In the genomic region with DNA sequence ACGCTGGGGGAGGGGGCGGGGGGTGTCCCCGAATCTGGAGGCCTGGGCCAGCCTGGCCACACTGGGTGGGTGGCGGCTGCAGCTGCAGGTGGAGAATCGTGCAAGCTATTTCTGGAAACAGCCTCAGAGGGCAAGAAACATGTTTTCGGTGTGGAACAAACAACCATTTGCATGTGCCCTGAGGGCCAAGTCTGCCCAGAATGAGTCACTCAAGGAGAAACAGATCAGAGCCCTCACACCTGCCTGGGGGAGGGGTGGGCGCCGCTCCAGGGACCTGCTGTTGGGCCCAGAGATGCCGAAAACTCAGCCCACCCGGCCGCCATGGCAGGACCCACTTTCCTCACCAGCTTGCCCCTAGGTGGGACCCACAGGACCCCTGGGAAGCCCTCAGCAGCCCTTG, we compare ENCODE assay signal across 8 cellular contexts.
DNase-seq lines count a peak whose midpoint lies in the region; ATAC-seq lines count a peak whose summit lies in the region.
"Not testable (repeated sequence)": the region's sequence is repeated elsewhere in the genome, so short reads cannot be mapped to it uniquely, and the experiment has no call there.

No MANE protein-coding gene starts in this region.

- peaks cover 22% of the 10 kb centered on the region for H3K27me3 Mint-ChIP-seq in activated T-helper 17 cell treated with anti-CD3 and anti-CD28 coated beads, Interleukin-2, amount 50 U/mL, for 72 hours
- H3K27me3 Mint-ChIP-seq in stimulated activated naive CD8-positive, alpha-beta T cell treated with anti-CD3 and anti-CD28 coated beads, Interleukin-15, amount 100 ng/mL, for 72 hours = peaks cover 20% of the 10 kb centered on the region

- H3K9me3 Mint-ChIP-seq in activated T-helper 17 cell treated with anti-CD3 and anti-CD28 coated beads, Interleukin-2, amount 50 U/mL, for 72 hours; stimulated activated naive CD8-positive, alpha-beta T cell treated with anti-CD3 and anti-CD28 coated beads, Interleukin-15, amount 100 ng/mL, for 72 hours: not testable (repeated sequence)

- H3K4me1 Mint-ChIP-seq in activated T-helper 17 cell treated with anti-CD3 and anti-CD28 coated beads, Interleukin-2, amount 50 U/mL, for 72 hours = peaks cover 12% of the 10 kb centered on the region
- not testable (repeated sequence) for H3K4me1 Mint-ChIP-seq in stimulated activated naive CD8-positive, alpha-beta T cell treated with anti-CD3 and anti-CD28 coated beads, Interleukin-15, amount 100 ng/mL, for 72 hours

- H3K4me3 Mint-ChIP-seq in activated T-helper 17 cell treated with anti-CD3 and anti-CD28 coated beads, Interleukin-2, amount 50 U/mL, for 72 hours; stimulated activated naive CD8-positive, alpha-beta T cell treated with anti-CD3 and anti-CD28 coated beads, Interleukin-15, amount 100 ng/mL, for 72 hours: not testable (repeated sequence)

- ATAC-seq in GM18858 (IDR thresholded peaks at IDR 0.05; ENCODE audit: unreplicated experiment) (peak; percentile 36), GM19395 (IDR thresholded peaks at IDR 0.05; ENCODE audit: unreplicated experiment) (peak; percentile 60), GM21529 (IDR thresholded peaks at IDR 0.05; ENCODE audit: unreplicated experiment) (peak; percentile 46), HG02763 (IDR thresholded peaks at IDR 0.05; ENCODE audit: unreplicated experiment) (peak; percentile 52), HG03066 (IDR thresholded peaks at IDR 0.05; ENCODE audit: low read depth, unreplicated experiment) (peak; percentile 44), HG03457 (IDR thresholded peaks at IDR 0.05; ENCODE audit: unreplicated experiment) (peak; percentile 37)
- peak; percentile 77 for ATAC-seq in activated T-helper 17 cell treated with anti-CD3 and anti-CD28 coated beads, Interleukin-2, amount 50 U/mL, for 72 hours (replicated peaks)
- ATAC-seq in stimulated activated naive CD8-positive, alpha-beta T cell treated with anti-CD3 and anti-CD28 coated beads, Interleukin-15, amount 100 ng/mL, for 72 hours = peak; percentile 42

- not testable (repeated sequence) for DNase-seq in stimulated activated naive CD8-positive, alpha-beta T cell treated with anti-CD3 and anti-CD28 coated beads, Interleukin-15, amount 100 ng/mL, for 72 hours

- H3K27ac Mint-ChIP-seq in activated T-helper 17 cell treated with anti-CD3 and anti-CD28 coated beads, Interleukin-2, amount 50 U/mL, for 72 hours; stimulated activated naive CD8-positive, alpha-beta T cell treated with anti-CD3 and anti-CD28 coated beads, Interleukin-15, amount 100 ng/mL, for 72 hours: not testable (repeated sequence)

- not testable (repeated sequence) for H3K36me3 Mint-ChIP-seq in activated T-helper 17 cell treated with anti-CD3 and anti-CD28 coated beads, Interleukin-2, amount 50 U/mL, for 72 hours (ENCODE audit: low read depth)
